ENCODE assay signal across 22 cellular contexts in genomic region chr4:150750824-150751223, GRCh38.
"Had no signal": no experiment of that assay in that cellular context is flagged by ENCODE, and none has a peak within 500 bp of the region (broad histone marks: within the 10 kb centered on the region; RNA-seq: fewer than 3 reads in every experiment).

No MANE protein-coding gene starts in this region.

- H3K36me3 ChIP-seq: colonic mucosa, esophagus muscularis mucosa, gastroesophageal sphincter, left lung, lower lobe of right lung had no signal

- H3K27ac ChIP-seq: colonic mucosa, esophagus muscularis mucosa, foreskin keratinocyte, gastroesophageal sphincter, heart left ventricle, hepatocyte, left lung, lower lobe of right lung had no signal

- H3K4me1 ChIP-seq: colonic mucosa, esophagus muscularis mucosa, foreskin keratinocyte, gastroesophageal sphincter, left lung, lower lobe of right lung had no signal

- FAIRE-seq: endothelial cell of umbilical vein, keratinocyte had no signal

- H3K4me3 ChIP-seq: colonic mucosa, esophagus muscularis mucosa, gastroesophageal sphincter, heart left ventricle, hepatocyte, left lung, lower lobe of right lung, mucosa of descending colon had no signal

- H3K4me2 ChIP-seq: hepatocyte had no signal

- ATAC-seq: effector memory CD8-positive, alpha-beta T cell; foreskin keratinocyte; gastroesophageal sphincter; heart left ventricle; left cardiac atrium; left lung; left ventricle myocardium superior; lower lobe of right lung; mucosa of descending colon; naive thymus-derived CD8-positive, alpha-beta T cell had no signal

- H3K79me2 ChIP-seq: hepatocyte had no signal

- H3K9me3 ChIP-seq: colonic mucosa, esophagus muscularis mucosa, gastroesophageal sphincter, heart left ventricle, left lung, lower lobe of right lung, mucosa of descending colon had no signal

- H2AFZ ChIP-seq: hepatocyte had no signal

- DNase-seq: colonic mucosa; cortex of kidney; effector CD8-positive, alpha-beta T cell; effector memory CD8-positive, alpha-beta T cell; endodermal cell; foreskin keratinocyte; heart left ventricle; hypothalamus; immature natural killer cell; left cardiac atrium; left lung; left ventricle myocardium superior; lower lobe of right lung; mesenchymal stem cell; mucosa of descending colon; naive B cell; naive thymus-derived CD8-positive, alpha-beta T cell had no signal

- H3K27me3 ChIP-seq: colonic mucosa, esophagus muscularis mucosa, foreskin keratinocyte, gastroesophageal sphincter, heart left ventricle, hepatocyte, left lung had no signal
